ENCODE assay signal across 8 cellular contexts in the genomic region with DNA sequence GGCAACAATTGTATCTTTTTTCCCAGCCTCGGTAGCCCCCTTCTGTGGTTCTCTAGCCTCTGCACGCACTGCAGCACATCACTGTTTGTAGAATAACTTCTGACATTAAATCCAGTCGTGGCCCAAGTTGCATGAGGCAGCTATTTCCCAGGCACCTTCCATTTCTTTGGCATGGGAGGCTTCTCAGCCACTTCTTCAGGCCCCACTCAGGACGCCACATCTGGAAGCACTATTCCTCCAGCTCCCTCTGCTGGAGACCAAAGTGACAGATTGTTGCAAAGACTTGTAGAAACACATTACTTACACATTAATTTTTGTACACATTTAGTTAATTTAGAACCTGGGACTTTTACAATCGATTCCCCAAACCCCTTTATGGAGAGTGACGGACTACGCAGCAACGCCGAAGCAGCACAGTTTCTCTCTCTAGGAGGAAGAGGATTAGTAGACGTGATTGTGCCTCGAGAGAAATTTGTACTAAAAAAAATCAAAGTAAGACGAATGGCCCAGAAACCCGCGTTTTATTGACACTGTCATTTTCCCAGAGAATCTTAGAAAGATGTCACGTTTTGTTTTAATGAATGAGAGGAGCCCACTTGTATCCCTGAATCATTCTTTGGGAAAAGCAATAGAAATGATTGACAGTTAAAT. TPM values are rescaled to one million over a fixed set of nuclear protein-coding genes. Genes with fewer than 3 reads are reported as not detected.
DNase-seq lines count a peak whose midpoint lies in the region; ATAC-seq, FAIRE-seq and TF ChIP-seq lines count a peak whose summit lies in the region.

No MANE protein-coding gene starts in this region.

- H4K20me1 ChIP-seq in OCI-LY1 (ENCODE audit: insufficient read depth, low read length) = no peaks in the 10 kb centered on the region
- H4K20me1 ChIP-seq in HepG2 (ENCODE audit: insufficient read depth, low read length) = no peaks in the 10 kb centered on the region

- 9% methylated on average over 15 of the region's 15 CpGs for WGBS in HepG2 (ENCODE audit: low lambda C conversion rate)
- 54 to 56% methylated on average over 15 of the region's 15 CpGs for WGBS in upper lobe of left lung, 2 donors

- H3K9me3 ChIP-seq in HAP-1 (no peaks in the 10 kb centered on the region), OCI-LY1 (ENCODE audit: low read length) (no peaks in the 10 kb centered on the region), HepG2 (ENCODE audit: low read length) (no peaks in the 10 kb centered on the region), upper lobe of left lung (no peaks in the 10 kb centered on the region)

- H3K79me2 ChIP-seq in OCI-LY1 (ENCODE audit: insufficient read depth, low read length) (no peaks in the 10 kb centered on the region), HepG2 (ENCODE audit: insufficient read depth, low read length) (no peaks in the 10 kb centered on the region)

- H3K4me2 ChIP-seq in OCI-LY1 (ENCODE audit: low read length) = no peak overlapping the region
- peak overlapping the region; percentile 65 for H3K4me2 ChIP-seq in HepG2 (ENCODE audit: low read depth, low read length)

- no peaks in the 10 kb centered on the region for H3K9me2 ChIP-seq in OCI-LY1 (ENCODE audit: low read depth, low read length)

- H3F3A ChIP-seq in OCI-LY1 (ENCODE audit: insufficient read depth, low read length) = no peaks in the 10 kb centered on the region

- H3K4me1 ChIP-seq in HAP-1 (no peaks in the 10 kb centered on the region), OCI-LY1 (ENCODE audit: insufficient read depth, low read length, severe bottlenecking) (no peaks in the 10 kb centered on the region), HepG2 (ENCODE audit: insufficient read depth, low read length) (peaks cover 11% of the 10 kb centered on the region), upper lobe of left lung (no peaks in the 10 kb centered on the region)

- CTCF ChIA-PET in HepG2 (lab: Yijun Ruan, JAX; ENCODE audit: low intra/inter-chr PET ratio, low total read pairs) = interaction anchor here (1.3 to 3.1 kb wide), 5 partner anchors 120 to 219 kb away, joined by 3 to 43 read pairs (median 5); no protein-coding TSS in a partner anchor

- TF ChIP-seq CTCF in OCI-LY1 (IDR thresholded peaks at IDR 0.05; ENCODE audit: low read length) (peak; percentile 51), choroid plexus epithelial cell (conservative IDR thresholded peaks at IDR 0.05; ENCODE audit: low read depth, low read length) (peak; percentile 85), HepG2 (CRISPR knock-in tag; IDR thresholded peaks at IDR 0.05) (peak; percentile 92), upper lobe of left lung (IDR thresholded peaks at IDR 0.05) (peak; percentile 32 to 65 (median 51))

- POLR2A ChIA-PET in HepG2 (lab: Yijun Ruan, JAX) = interaction anchor here (1.1 kb wide), 1 partner anchor 91 kb away, joined by 4 read pairs; no protein-coding TSS in a partner anchor

- H3K9ac ChIP-seq in OCI-LY1 (ENCODE audit: low read length) = no peak overlapping the region
- no peak overlapping the region for H3K9ac ChIP-seq in HepG2 (ENCODE audit: insufficient read depth, low read depth, low read length)

- intact Hi-C loops in HepG2 (cut with micrococcal nuclease; ENCODE audit: unreplicated experiment) = loop anchor here (1.0 kb wide), 1 partner anchor 190 kb away; no protein-coding TSS in a partner anchor

- peak; percentile 42 for FAIRE-seq in HepG2 (lab: Jason Lieb, UNC)

- in situ Hi-C loops in HAP-1 (cut with MboI; ENCODE audit: low sequenced_read_pairs) = no loop called here
- in situ Hi-C loops in HepG2 (cut with HindIII; ENCODE audit: extremely low pct_ligation_motif_present, low pct_unique_long_range_greater_than_20kb) = no loop called here

- TF ChIP-seq EP300 in HepG2 (IDR thresholded peaks at IDR 0.05; ENCODE audit: low read depth in 2 of 2, low read length in 2 of 2) = no peak
- no peak for TF ChIP-seq EP300 in HepG2 (CRISPR knock-in tag; IDR thresholded peaks at IDR 0.05; ENCODE audit: borderline replicate concordance)
- no peak for TF ChIP-seq EP300 in upper lobe of left lung (IDR thresholded peaks at IDR 0.05)

- H3K27me3 ChIP-seq in HAP-1 (ENCODE audit: low read depth) (no peaks in the 10 kb centered on the region), OCI-LY1 (ENCODE audit: insufficient read depth, low read length) (no peaks in the 10 kb centered on the region), HepG2 (ENCODE audit: control insufficient read depth in 1 of 2, insufficient read depth in 2 of 2, low read length in 2 of 2) (no peaks in the 10 kb centered on the region), upper lobe of left lung (no peaks in the 10 kb centered on the region)

- no TSS peak for BruUV-seq in HepG2 (replicated peaks; lab: Mats Ljungman, UMichigan)

- TF ChIP-seq POLR2A in HepG2 (IDR thresholded peaks at IDR 0.05; ENCODE audit: insufficient read depth in 1 of 2, low read depth in 2 of 2, low read length in 2 of 2) = no peak
- TF ChIP-seq POLR2A in upper lobe of left lung (IDR thresholded peaks at IDR 0.05) = no peak

- TF ChIP-seq RAD21 in HepG2 (CRISPR knock-in tag; IDR thresholded peaks at IDR 0.05) = peak; percentile 76

- H3K27ac ChIP-seq in OCI-LY1 (ENCODE audit: low read depth, low read length, poor library complexity, severe bottlenecking) (no peak overlapping the region), HepG2 (ENCODE audit: extremely low read length, insufficient read depth, low read length) (no peak overlapping the region), upper lobe of left lung (no peak overlapping the region)

- H3K4me3 ChIP-seq in HAP-1 (no peak overlapping the region), OCI-LY1 (ENCODE audit: low read depth, low read length, poor library complexity, severe bottlenecking) (no peak overlapping the region), choroid plexus epithelial cell (ENCODE audit: low read depth, low read length) (no peak overlapping the region), HepG2 (replicated peaks in 1 of 3; ENCODE audit: insufficient read depth in 1 of 3, low read depth in 2 of 3, low read length in 3 of 3) (no peak overlapping the region; a peak in 1 of 6 replicates), upper lobe of left lung (no peak overlapping the region)

- ATAC-seq in HepG2 = peak; percentile 90
- peak in 1 of 2 donors; percentile 88 for ATAC-seq in upper lobe of left lung (ENCODE audit: low FRiP score in 2 of 2)

- peak; percentile 75 for DNase-seq in Ammon's horn (ENCODE audit: low spot score)
- peak; percentile 38 to 70 for DNase-seq in HAP-1 (ENCODE audit: low spot score in 2 of 2)
- DNase-seq in choroid plexus epithelial cell (ENCODE audit: low read depth) = peak; percentile 84
- DNase-seq in HepG2 (ENCODE audit: low spot score) = peak; percentile 69
- DNase-seq in upper lobe of left lung = peak in 1 of 2 donors; percentile 35
- no peak for DNase-seq in cerebellum (ENCODE audit: low spot score)
- no peak for DNase-seq in NCI-H187 (lab: John Stamatoyannopoulos, UW)

- H2AFZ ChIP-seq in OCI-LY1 (ENCODE audit: low read length) = no peak overlapping the region
- peak overlapping the region; percentile 60 for H2AFZ ChIP-seq in HepG2 (ENCODE audit: low read length)

- H3K36me3 ChIP-seq in HAP-1 (replicated peaks) (no peaks in the 10 kb centered on the region), OCI-LY1 (ENCODE audit: insufficient read depth, low read length) (no peaks in the 10 kb centered on the region), HepG2 (replicated peaks in 1 of 2; ENCODE audit: control insufficient read depth in 1 of 2, insufficient read depth in 2 of 2, low read length in 2 of 2) (no peaks in the 10 kb centered on the region), upper lobe of left lung (no peaks in the 10 kb centered on the region)

TF ChIP-seq in HepG2, 621 proteins besides CTCF, POLR2A, EP300 and RAD21 (continues in another document):
- TF ChIP-seq XRCC5 (optimal IDR thresholded peaks at IDR 0.05; ENCODE audit: low read length) = peak; percentile 26
- TF ChIP-seq KLF12 (CRISPR knock-in tag; IDR thresholded peaks at IDR 0.05; ENCODE audit: borderline replicate concordance) = no peak
- TF ChIP-seq ZNF547 (CRISPR knock-in tag; IDR thresholded peaks at IDR 0.05) = 0 out of 2 replicates have a peak, but pooled peaks have one; percentile 25
- TF ChIP-seq NCOA5 (CRISPR knock-in tag; IDR thresholded peaks at IDR 0.05) = no peak
- TF ChIP-seq ZNF614 (CRISPR knock-in tag; IDR thresholded peaks at IDR 0.05; ENCODE audit: borderline replicate concordance) = peak; percentile 50; the same call in 1 of the 2 replicates
- no peak for TF ChIP-seq ZFP62 (CRISPR knock-in tag; IDR thresholded peaks at IDR 0.05)
- no peak for TF ChIP-seq PAX8 (CRISPR knock-in tag; IDR thresholded peaks at IDR 0.05; ENCODE audit: borderline replicate concordance)
- no peak for TF ChIP-seq SYNCRIP (IDR thresholded peaks at IDR 0.05; ENCODE audit: insufficient read depth, low read depth, low read length)
- TF ChIP-seq HDAC2 (CRISPR knock-in tag; IDR thresholded peaks at IDR 0.05) = peak; percentile 26; the same call in 1 of the 2 replicates
- no peak for TF ChIP-seq ZBTB7A (CRISPR knock-in tag; IDR thresholded peaks at IDR 0.05)

RNA-seq across cellular contexts. Expression of a gene that starts 57.8 kb away (rescaled TPM):
- 9.4 and 16.4 TPM in 2 replicates for total RNA-seq in HepG2 (2016; rRNA removed; fragmentation: Illumina TruSeq; extraction: Trizol)
- total RNA-seq in HepG2 (2016; cell fraction: cytosol; rRNA removed; fragmentation: Illumina TruSeq; extraction: Trizol; ENCODE audit: low read depth) = 2.0 and 5.9 TPM in 2 replicates
- 14.9 and 24.6 TPM in 2 replicates for total RNA-seq in HepG2 (2016; cell fraction: insoluble cytoplasmic fraction; rRNA removed; fragmentation: Illumina TruSeq; extraction: Trizol)
- total RNA-seq in HepG2 (2016; cell fraction: membrane; rRNA removed; fragmentation: Illumina TruSeq; extraction: Trizol) = 1.9 and 3.4 TPM in 2 replicates
- total RNA-seq in HepG2 (2016; cell fraction: nucleus; rRNA removed; fragmentation: Illumina TruSeq; extraction: Trizol) = 35.4 and 37.7 TPM in 2 replicates
- polyA plus RNA-seq in HepG2 (2011; rRNA removed) = 12.0 and 13.4 TPM in 2 replicates
- polyA plus RNA-seq in HepG2 (2011; cell fraction: cytosol; rRNA removed) = 4.7 and 13.0 TPM in 2 replicates
- 22.3 and 25.1 TPM in 2 replicates for polyA plus RNA-seq in HepG2 (2011; cell fraction: nucleus; rRNA removed)
- 4.0 and 4.8 TPM in 2 replicates for polyA plus RNA-seq in HepG2 (2012)
- polyA plus RNA-seq in HepG2 (2016; cell fraction: cytosol; fragmentation: Illumina TruSeq; extraction: Trizol; ENCODE audit: low read depth) = not detected in 2 replicates
- polyA plus RNA-seq in HepG2 (2016; cell fraction: insoluble cytoplasmic fraction; fragmentation: Illumina TruSeq; extraction: Trizol; ENCODE audit: low read depth) = 2.3 and 3.8 TPM in 2 replicates
- polyA plus RNA-seq in HepG2 (2016; cell fraction: membrane; fragmentation: Illumina TruSeq; extraction: Trizol; ENCODE audit: low read depth) = 0.05 TPM in 1 of 2 replicates, not detected in the other
- 23.4 and 31.9 TPM in 2 replicates for polyA plus RNA-seq in HepG2 (2016; cell fraction: nucleus; fragmentation: Illumina TruSeq; extraction: Trizol; ENCODE audit: insufficient read depth, low read depth)
- 5.1 and 19.6 TPM in 2 replicates for polyA minus RNA-seq in HepG2 (2011; rRNA and poly(A)+ RNA removed; ENCODE audit: low replicate concordance)
- polyA minus RNA-seq in HepG2 (2011; cell fraction: cytosol; rRNA and poly(A)+ RNA removed) = 12.8 and 13.6 TPM in 2 replicates
- polyA minus RNA-seq in HepG2 (2011; cell fraction: nucleus; rRNA and poly(A)+ RNA removed) = 88.1 and 122 TPM in 2 replicates
- total RNA-seq in upper lobe of left lung = 100 to 1,000 TPM in 1 of 6 donors, 10 to 100 TPM in 4, 1 to 10 TPM in 1; 9.1 to 270 (median 34.6) TPM
- 122 TPM for total RNA-seq in cerebellum

Comparison
In these comparisons a context has a peak if more than half of its experiments do, and no peak if none do; other contexts are left out.
1. DNase-seq: peak in Ammon's horn (single experiment), HAP-1 (2 of 2), choroid plexus epithelial cell (single experiment) and HepG2 (single experiment); none in cerebellum (single experiment) and NCI-H187 (0 of 2).
2. Peak in every context shown above with its lines, with median percentiles within 50 percentile points of each other: CTCF ChIP-seq.